19 cellular contexts compared by ENCODE assay signal in the genomic region with DNA sequence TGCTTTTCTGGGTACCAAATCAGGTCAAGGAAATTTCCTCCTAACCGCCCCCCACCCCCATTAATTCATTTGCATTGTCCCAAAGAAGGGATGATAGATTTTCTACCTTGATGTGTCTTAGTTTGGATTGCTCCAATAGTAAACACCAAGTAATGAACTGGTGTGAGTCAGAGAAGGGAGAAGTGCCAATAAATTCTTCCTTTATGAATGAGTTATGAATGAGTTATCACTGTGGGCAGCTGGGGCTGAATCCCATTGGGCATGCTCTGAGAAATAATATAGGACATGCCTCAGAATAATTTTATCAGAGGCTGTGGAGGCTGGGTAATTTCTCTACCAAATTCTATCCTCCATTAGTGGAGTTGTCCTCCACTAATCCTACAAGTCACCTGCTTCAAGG.
DNase-seq lines count a peak whose midpoint lies in the region; ATAC-seq, FAIRE-seq and TF ChIP-seq lines count a peak whose summit lies in the region.
"Had no signal": no experiment of that assay in that cellular context is flagged by ENCODE, and none has a peak within 500 bp of the region (broad histone marks: within the 10 kb centered on the region; RNA-seq: fewer than 3 reads in every experiment).

No MANE protein-coding gene starts in this region.

- dilution Hi-C loops in keratinocyte (cut with MboI; ENCODE audit: extremely low pct_ligation_motif_present, low sequenced_read_pairs), result no loop called here

- DNase-seq in EL, result peak; percentile 83
- DNase-seq in NCI-H460 (ENCODE audit: extremely low read depth, low read depth), result peak; percentile 30
- DNase-seq in choroid plexus epithelial cell (ENCODE audit: low read depth), result peak; percentile 80
- DNase-seq in keratinocyte (ENCODE audit: low read depth, low spot score), result no peak
- DNase-seq in SIG-M5 (lab: John Stamatoyannopoulos, UW), result no peak
- DNase-seq in GF-D8 (lab: John Stamatoyannopoulos, UW), result no peak
- no peak for DNase-seq in NCI-H446 treated with DMSO at 0.1 percent for 48 hours (lab: John Stamatoyannopoulos, UW)
- DNase-seq: activated CD4-positive, alpha-beta T cell treated with anti-CD3 and anti-CD28 coated beads, Interleukin-2, amount 10 ng/mL, durations not matched to agents 24 days and 14 days; activated T-cell treated with anti-CD3 and anti-CD28 coated beads, Interleukin-2, amount 50 U/mL, for 24 hours; cortex of kidney; glutamatergic neuron; islet precursor cell; NCI-H1694 treated with DMSO at 0.1 percent for 48 hours; NCI-H82; Right ventricle myocardium superior; T1000 had no signal

- H3K9me3 ChIP-seq in keratinocyte (ENCODE audit: control insufficient read depth, low read depth, low read length), result no peaks in the 10 kb centered on the region

- peak overlapping the region; percentile 39 for H3K4me2 ChIP-seq in keratinocyte (ENCODE audit: control insufficient read depth, extremely low read depth, insufficient read depth, low read depth, low read length)
- H3K4me2 ChIP-seq: smooth muscle cell had no signal

- TF ChIP-seq CTCF in choroid plexus epithelial cell (conservative IDR thresholded peaks at IDR 0.05; ENCODE audit: low read depth, low read length) (no peak), keratinocyte (optimal IDR thresholded peaks at IDR 0.05 in 1 of 3, IDR thresholded peaks at IDR 0.05 in 1 of 3, conservative IDR thresholded peaks at IDR 0.05 in 1 of 3; ENCODE audit: extremely low read depth in 1 of 3, insufficient read depth in 2 of 3, low read length in 3 of 3) (no peak)

- FAIRE-seq in keratinocyte (lab: Jason Lieb, UNC), result peak; percentile 89

- H3K4me1 ChIP-seq in keratinocyte (ENCODE audit: control insufficient read depth, extremely low read depth, insufficient read depth, low read length), result peaks cover 23% of the 10 kb centered on the region
- H3K4me1 ChIP-seq: parathyroid adenoma had no signal

- H3K79me2 ChIP-seq in keratinocyte (ENCODE audit: control insufficient read depth, insufficient read depth, low read length), result no peaks in the 10 kb centered on the region
- H3K79me2 ChIP-seq: parathyroid adenoma had no signal

- H4K20me1 ChIP-seq in keratinocyte (ENCODE audit: control insufficient read depth, extremely low read depth, insufficient read depth, low read length), result no peaks in the 10 kb centered on the region

- peak overlapping the region; percentile 58 for H2AFZ ChIP-seq in keratinocyte (ENCODE audit: control insufficient read depth, low read length)
- H2AFZ ChIP-seq: parathyroid adenoma had no signal

- H3K9me1 ChIP-seq in keratinocyte (ENCODE audit: control insufficient read depth, extremely low read depth, insufficient read depth, low read length), result no peaks in the 10 kb centered on the region

- peak overlapping the region; percentile 6 for H3K27ac ChIP-seq in keratinocyte (ENCODE audit: control insufficient read depth, insufficient read depth, low read length)
- H3K27ac ChIP-seq: parathyroid adenoma had no signal

- ATAC-seq in HG03095 (IDR thresholded peaks at IDR 0.05; ENCODE audit: unreplicated experiment), result no peak

- no peaks in the 10 kb centered on the region for H3K36me3 ChIP-seq in keratinocyte (ENCODE audit: control insufficient read depth in 2 of 2, extremely low read depth in 1 of 2, insufficient read depth in 2 of 2, low read length in 2 of 2)

- no peak overlapping the region for H3K9ac ChIP-seq in keratinocyte (ENCODE audit: control insufficient read depth, extremely low read depth, insufficient read depth, low read length)
- H3K9ac ChIP-seq: parathyroid adenoma had no signal

- H3K27me3 ChIP-seq in keratinocyte (ENCODE audit: control insufficient read depth, extremely low read depth, insufficient read depth, low read length), result no peaks in the 10 kb centered on the region

- no peak overlapping the region for H3K4me3 ChIP-seq in choroid plexus epithelial cell (ENCODE audit: low read depth, low read length)
- H3K4me3 ChIP-seq in keratinocyte (ENCODE audit: control insufficient read depth in 2 of 3, extremely low read depth in 1 of 3, insufficient read depth in 2 of 3, low read depth in 1 of 3, low read length in 3 of 3), result no peak overlapping the region
- H3K4me3 ChIP-seq: smooth muscle cell had no signal

Comparison
In these comparisons a context has a peak if more than half of its experiments do, and no peak if none do; other contexts are left out.
1. DNase-seq: peak in EL (single experiment), NCI-H460 (single experiment) and choroid plexus epithelial cell (single experiment); none in keratinocyte (single experiment), SIG-M5 (single experiment), GF-D8 (single experiment) and NCI-H446 treated with DMSO at 0.1 percent for 48 hours (single experiment).